In genomic region chr7:2558620-2559282, GRCh38 we compare ENCODE assay signal across 8 cellular contexts. TPM values are rescaled to one million over a fixed set of nuclear protein-coding genes. Genes with fewer than 3 reads are reported as not detected.
A peak's percentile ranks its signal among the peaks of the same experiment; 100 is the strongest.
DNase-seq lines count a peak whose midpoint lies in the region; ATAC-seq lines count a peak whose summit lies in the region.

IQCE (plus strand) TSS chr7:2558979; CDS start chr7:2559182, 203 bp downstream.

- no peaks in the 10 kb centered on the region for H3K36me3 ChIP-seq in CD8-positive, alpha-beta memory T cell (ENCODE audit: insufficient read depth, low read length)

- H3K9me3 Mint-ChIP-seq in CD8-positive, alpha-beta memory T cell, result no peaks in the 10 kb centered on the region

- peak within 1 kb of the TSS; percentile 53 for H3K4me3 ChIP-seq in CD8-positive, alpha-beta memory T cell (ENCODE audit: low read length)
- H3K4me3 ChIP-seq in mononuclear cell (ENCODE audit: low read length), result peak within 1 kb of the TSS; percentile 82

- no peaks in the 10 kb centered on the region for H3K27me3 ChIP-seq in CD8-positive, alpha-beta memory T cell (ENCODE audit: insufficient read depth, low read length, poor library complexity, severe bottlenecking)
- H3K27me3 ChIP-seq in mononuclear cell (ENCODE audit: insufficient read depth, low read length), result no peaks in the 10 kb centered on the region

- POLR2A ChIA-PET in CD8-positive, alpha-beta memory T cell (lab: Charles Lee), result no interaction called here

- ATAC-seq in GM21360 (IDR thresholded peaks at IDR 0.05; ENCODE audit: unreplicated experiment), result peak; percentile 50

- peak within 1 kb of the TSS in 5 of 8 donors; percentile 19 to 83 (median 70) for H3K27ac Mint-ChIP-seq in CD8-positive, alpha-beta memory T cell

- peaks cover 0 to 5% (median 0%) of the 10 kb centered on the region in 3 donors for H3K36me3 Mint-ChIP-seq in CD8-positive, alpha-beta memory T cell

- H3K9me3 ChIP-seq in CD8-positive, alpha-beta memory T cell (ENCODE audit: low read length), result no peaks in the 10 kb centered on the region
- H3K9me3 ChIP-seq in mononuclear cell (ENCODE audit: low read depth, low read length), result no peaks in the 10 kb centered on the region

- H3K27ac ChIP-seq in CD8-positive, alpha-beta memory T cell (ENCODE audit: low read depth, low read length), result peak within 1 kb of the TSS; percentile 47
- peak within 1 kb of the TSS; percentile 11 for H3K27ac ChIP-seq in epithelial cell of prostate

- peaks cover 17% of the 10 kb centered on the region for H3K4me1 ChIP-seq in CD8-positive, alpha-beta memory T cell (ENCODE audit: insufficient read depth, low read length)
- H3K4me1 ChIP-seq in mononuclear cell (ENCODE audit: insufficient read depth, low read length), result peaks cover 52% of the 10 kb centered on the region

- peaks cover 23 to 33% (median 31%) of the 10 kb centered on the region in 3 donors for H3K4me1 Mint-ChIP-seq in CD8-positive, alpha-beta memory T cell

- peak; percentile 81 to 94 (median 86) for DNase-seq in CD8-positive, alpha-beta memory T cell
- peak in 74 of 76 experiments; percentile 36 to 92 (median 78) for DNase-seq in HUDEP-2 (lab: John Stamatoyannopoulos, UW; ENCODE audit: unreplicated experiment in 76 of 76)
- peak; percentile 88 for DNase-seq in OCI-M1 (lab: John Stamatoyannopoulos, UW)
- peak; percentile 85 for DNase-seq in activated T-cell treated with anti-CD3 and anti-CD28 coated beads for 4 hours
- DNase-seq in epithelial cell of prostate (ENCODE audit: low read depth, low spot score), result no peak
- DNase-seq in stimulated activated CD8-positive, alpha-beta memory T cell treated with anti-CD3 and anti-CD28 coated beads, Interleukin-2, amount 100 ng/mL, for 48 hours (ENCODE audit: low read depth in 2 of 2), result peak; percentile 90 to 91

- CTCF ChIA-PET in CD8-positive, alpha-beta memory T cell (lab: Charles Lee), result interaction anchor here (0.6 to 2.0 kb wide), 5 partner anchors 9 to 156 kb away, joined by 3 to 8 read pairs (median 3); no protein-coding TSS in a partner anchor

- peak within 1 kb of the TSS; percentile 74 to 90 (median 80) for H3K4me3 Mint-ChIP-seq in CD8-positive, alpha-beta memory T cell

- H3K27me3 Mint-ChIP-seq in CD8-positive, alpha-beta memory T cell, result no peaks in the 10 kb centered on the region

RNA-seq across cellular contexts. Expression of gene IQCE, which starts in this region (rescaled TPM):
- 10 to 100 TPM in 1 of 2 experiments, 1 to 10 TPM in 1; 9.6 to 10.4 TPM for total RNA-seq in CD8-positive, alpha-beta memory T cell
- polyA plus RNA-seq in CD8-positive, alpha-beta memory T cell, result 4.1 TPM
- 2.7 TPM for total RNA-seq in mononuclear cell
